ENCODE assay signal across 21 cellular contexts in genomic region chr2:170766693-170767092, GRCh38. TPM values are rescaled to one million over a fixed set of nuclear protein-coding genes. Genes with fewer than 3 reads are reported as not detected.
"Had no signal": no experiment of that assay in that cellular context is flagged by ENCODE, and none has a peak within 500 bp of the region (broad histone marks: within the 10 kb centered on the region; RNA-seq: fewer than 3 reads in every experiment).

No MANE protein-coding gene starts in this region.

- H3K36me3 Mint-ChIP-seq: activated CD4-positive, alpha-beta memory T cell treated with anti-CD3 and anti-CD28 coated beads for 36 hours; activated CD8-positive, alpha-beta memory T cell treated with anti-CD3 and anti-CD28 coated beads, Interleukin-2, amount 10 ng/mL, durations not matched to agents 7 days and 5 days; mesothelial cell of epicardium; type B pancreatic cell had no signal

- ATAC-seq: activated CD8-positive, alpha-beta memory T cell treated with anti-CD3 and anti-CD28 coated beads, Interleukin-2, amount 10 ng/mL, durations not matched to agents 7 days and 5 days; gastrocnemius medialis; heart left ventricle; left cardiac atrium; right cardiac atrium; stimulated activated naive CD8-positive, alpha-beta T cell treated with anti-CD3 and anti-CD28 coated beads, Interleukin-15, Interleukin-2, amounts not matched to agents 100 U/mL and 50 U/mL, for 24 hours had no signal

- H3K27me3 ChIP-seq: gastrocnemius medialis had no signal

- H3K9me3 Mint-ChIP-seq: activated CD4-positive, alpha-beta memory T cell treated with anti-CD3 and anti-CD28 coated beads for 36 hours; mesothelial cell of epicardium; type B pancreatic cell had no signal

- H3K27ac Mint-ChIP-seq: activated CD4-positive, alpha-beta memory T cell treated with anti-CD3 and anti-CD28 coated beads for 36 hours; activated CD8-positive, alpha-beta memory T cell treated with anti-CD3 and anti-CD28 coated beads, Interleukin-2, amount 10 ng/mL, durations not matched to agents 7 days and 5 days; mesothelial cell of epicardium; progenitor cell of endocrine pancreas; type B pancreatic cell had no signal

- H3K36me3 ChIP-seq: gastrocnemius medialis, heart left ventricle, lower lobe of right lung, suprapubic skin had no signal

- H3K9me3 ChIP-seq: gastrocnemius medialis, heart left ventricle, lower lobe of right lung, suprapubic skin had no signal

- H3K27ac ChIP-seq: gastrocnemius medialis, heart left ventricle, lower lobe of right lung, suprapubic skin had no signal

- DNase-seq: activated CD4-positive, alpha-beta memory T cell treated with anti-CD3 and anti-CD28 coated beads for 36 hours; activated CD8-positive, alpha-beta memory T cell treated with anti-CD3 and anti-CD28 coated beads, Interleukin-2, amount 10 ng/mL, durations not matched to agents 7 days and 5 days; activated effector memory CD4-positive, alpha-beta T cell treated with Interleukin-2 at 50 U/mL for 16 hours; activated naive CD4-positive, alpha-beta T cell treated with anti-CD3 and anti-CD28 coated beads, Interleukin-2, amount 50 U/mL, for 16 hours; activated T-cell treated with anti-CD3 and anti-CD28 coated beads, Interleukin-2, amount 50 U/mL, for 1 hour; erythroblast; gastrocnemius medialis; heart left ventricle; left cardiac atrium; lower lobe of right lung; right cardiac atrium; small intestine; stimulated activated naive CD8-positive, alpha-beta T cell treated with anti-CD3 and anti-CD28 coated beads, Interleukin-15, Interleukin-2, amounts not matched to agents 100 U/mL and 50 U/mL, for 24 hours had no signal

- H3K4me3 Mint-ChIP-seq: activated CD4-positive, alpha-beta memory T cell treated with anti-CD3 and anti-CD28 coated beads for 36 hours; activated CD8-positive, alpha-beta memory T cell treated with anti-CD3 and anti-CD28 coated beads, Interleukin-2, amount 10 ng/mL, durations not matched to agents 7 days and 5 days; mesothelial cell of epicardium; type B pancreatic cell had no signal

- H3K4me3 ChIP-seq: gastrocnemius medialis, heart left ventricle, lower lobe of right lung, suprapubic skin had no signal

RNA-seq across cellular contexts. Expression of gene ERICH2, which starts 3.5 kb away (rescaled TPM):
- total RNA-seq: activated CD4-positive, alpha-beta memory T cell treated with anti-CD3 and anti-CD28 coated beads for 36 hours; activated CD8-positive, alpha-beta memory T cell treated with anti-CD3 and anti-CD28 coated beads, Interleukin-2, amount 10 ng/mL, durations not matched to agents 7 days and 5 days; dermis microvascular lymphatic vessel endothelial cell; gastrocnemius medialis; myocyte; omental fat pad; suprapubic skin had no signal

RNA-seq across cellular contexts. Expression of gene GAD1, which starts 50.0 kb away (rescaled TPM):
- total RNA-seq: chondrocyte, gastrocnemius medialis, left cardiac atrium, lower lobe of right lung, right cardiac atrium had no signal

RNA-seq across cellular contexts. Expression of gene SP5, which starts 51.6 kb away (rescaled TPM):
- total RNA-seq: activated CD4-positive, alpha-beta memory T cell treated with anti-CD3 and anti-CD28 coated beads for 36 hours; activated CD8-positive, alpha-beta memory T cell treated with anti-CD3 and anti-CD28 coated beads, Interleukin-2, amount 10 ng/mL, durations not matched to agents 7 days and 5 days; chondrocyte; dermis microvascular lymphatic vessel endothelial cell; myocyte had no signal
